14 cellular contexts compared by ENCODE assay signal in genomic region chr1:234885601-234886000, GRCh38.
DNase-seq lines count a peak whose midpoint lies in the region; ATAC-seq, FAIRE-seq and TF ChIP-seq lines count a peak whose summit lies in the region.
"Had no signal": no experiment of that assay in that cellular context is flagged by ENCODE, and none has a peak within 500 bp of the region (broad histone marks: within the 10 kb centered on the region; RNA-seq: fewer than 3 reads in every experiment).

No MANE protein-coding gene starts in this region.

- FAIRE-seq in D721Med (lab: Jason Lieb, UNC) = no peak
- FAIRE-seq: frontal cortex had no signal

- H3K9me3 ChIP-seq in BLaER1 = 0 out of 2 replicates have a peak, but pooled peaks cover 9% of the 10 kb centered on the region
- H3K9me3 ChIP-seq in SJCRH30 (replicated peaks) = no peaks in the 10 kb centered on the region
- no peaks in the 10 kb centered on the region for H3K9me3 ChIP-seq in left ventricle myocardium inferior (replicated peaks)

- peak overlapping the region; percentile 37; the same call in 1 of the 2 replicates for H3K9ac ChIP-seq in BLaER1

- DNase-seq in SJCRH30 (peak; percentile 37 to 71), left ventricle myocardium inferior (peak; percentile 62), sciatic nerve (ENCODE audit: low spot score) (no peak), D721Med (ENCODE audit: insufficient read length, low spot score) (no peak)
- no peak for DNase-seq in stimulated activated CD4-positive, alpha-beta T cell treated with anti-CD3 and anti-CD28 coated beads, Interleukin-4, amount 100 ng/mL, for 24 hours
- no peak for DNase-seq in stimulated activated CD4-positive, alpha-beta T cell treated with anti-CD3 and anti-CD28 coated beads, Interleukin-1b, Interleukin-23, amount 100 ng/mL, for 48 hours
- DNase-seq: COR-L47; effector CD8-positive, alpha-beta T cell; NCI-H2107; stimulated activated CD4-positive, alpha-beta T cell treated with anti-CD3 and anti-CD28 coated beads, Interleukin-4, amount 100 ng/mL, for 4 hours had no signal

- H3K4me1 ChIP-seq in BLaER1 = peaks cover 67% of the 10 kb centered on the region
- H3K4me1 ChIP-seq in SJCRH30 = peaks cover 27% of the 10 kb centered on the region
- peaks cover 47% of the 10 kb centered on the region for H3K4me1 ChIP-seq in left ventricle myocardium inferior

- no peaks in the 10 kb centered on the region for H3K36me3 ChIP-seq in BLaER1
- H3K36me3 ChIP-seq in SJCRH30 = no peaks in the 10 kb centered on the region
- no peaks in the 10 kb centered on the region for H3K36me3 ChIP-seq in left ventricle myocardium inferior

- ATAC-seq in sciatic nerve = peak; percentile 29
- ATAC-seq in HG02840 (IDR thresholded peaks at IDR 0.05; ENCODE audit: low FRiP score, unreplicated experiment) = no peak

- peak overlapping the region; percentile 73 for H3K4me2 ChIP-seq in BLaER1

- intact Hi-C loops in left ventricle myocardium inferior (cut with micrococcal nuclease) (no loop called here), sciatic nerve (cut with DNase I) (no loop called here)

- H3K4me3 ChIP-seq in BLaER1 (no peak overlapping the region), SJCRH30 (no peak overlapping the region), left ventricle myocardium inferior (no peak overlapping the region)

- H3K27ac ChIP-seq in BLaER1 (peak overlapping the region; percentile 60), SJCRH30 (no peak overlapping the region), left ventricle myocardium inferior (replicated peaks) (peak overlapping the region; percentile 94)
- H3K27ac ChIP-seq: VCaP had no signal

- no peaks in the 10 kb centered on the region for H3K27me3 ChIP-seq in BLaER1
- no peaks in the 10 kb centered on the region for H3K27me3 ChIP-seq in SJCRH30
- H3K27me3 ChIP-seq in left ventricle myocardium inferior (ENCODE audit: low read depth) = no peaks in the 10 kb centered on the region

- TF ChIP-seq CTCF in left ventricle myocardium inferior (IDR thresholded peaks at IDR 0.05; ENCODE audit: borderline replicate concordance) = no peak
- no peak for TF ChIP-seq CTCF in D721Med (IDR thresholded peaks at IDR 0.05; ENCODE audit: insufficient read depth, missing control alignments)

- no peaks in the 10 kb centered on the region for H4K20me1 ChIP-seq in BLaER1

Comparison
In these comparisons a context has a peak if more than half of its experiments do, and no peak if none do; other contexts are left out.
1. DNase-seq: peak in SJCRH30 (2 of 2) and left ventricle myocardium inferior (single experiment); none in sciatic nerve (single experiment), stimulated activated CD4-positive, alpha-beta T cell treated with anti-CD3 and anti-CD28 coated beads, Interleukin-4, amount 100 ng/mL, for 24 hours (single experiment), stimulated activated CD4-positive, alpha-beta T cell treated with anti-CD3 and anti-CD28 coated beads, Interleukin-1b, Interleukin-23, amount 100 ng/mL, for 48 hours (single experiment) and D721Med (single experiment).